Comparison of ENCODE assay signal across 1 cellular context in genomic region chr7:65872776-65873581, GRCh38.
TF ChIP-seq lines count a peak whose summit lies in the region.

VKORC1L1 (plus strand) TSS chr7:65873074; CDS start chr7:65873372, 298 bp downstream.

TF ChIP-seq in HepG2, 621 proteins besides CTCF, POLR2A, EP300 and RAD21 (continued from another document and continues in another):
- TF ChIP-seq ZNF407 (CRISPR knock-in tag; IDR thresholded peaks at IDR 0.05; ENCODE audit: not compliant biosample characterization) (no peak), PAWR (CRISPR knock-in tag; IDR thresholded peaks at IDR 0.05; ENCODE audit: borderline replicate concordance) (no peak), MED8 (CRISPR knock-in tag; IDR thresholded peaks at IDR 0.05; ENCODE audit: insufficient replicate concordance) (no peak), HES4 (CRISPR knock-in tag; IDR thresholded peaks at IDR 0.05; ENCODE audit: borderline replicate concordance) (0 out of 2 replicates have a peak, but pooled peaks have one; percentile 42), ZBTB2 (CRISPR knock-in tag; IDR thresholded peaks at IDR 0.05; ENCODE audit: low read depth) (peak; percentile 55; the same call in 1 of the 2 replicates), ZNF747 (CRISPR knock-in tag; IDR thresholded peaks at IDR 0.05; ENCODE audit: borderline replicate concordance) (no peak), SIN3B (IDR thresholded peaks at IDR 0.05; ENCODE audit: low read length) (no peak), TGIF2 (CRISPR knock-in tag; IDR thresholded peaks at IDR 0.05) (no peak), ZNF12 (CRISPR knock-in tag; IDR thresholded peaks at IDR 0.05) (no peak), ZNF260 (CRISPR knock-in tag; IDR thresholded peaks at IDR 0.05; ENCODE audit: borderline replicate concordance, low read depth) (no peak), TAF1 (CRISPR knock-in tag; IDR thresholded peaks at IDR 0.05) (peak; percentile 44; the same call in 1 of the 2 replicates), ARID4A (CRISPR knock-in tag; IDR thresholded peaks at IDR 0.05; ENCODE audit: borderline replicate concordance) (peak; percentile 69; the same call in 1 of the 2 replicates), MXD1 (CRISPR knock-in tag; IDR thresholded peaks at IDR 0.05) (no peak; the same call in 1 of the 2 replicates), ZNF589 (CRISPR knock-in tag; conservative IDR thresholded peaks at IDR 0.05) (no peak), KMT2A (CRISPR knock-in tag; IDR thresholded peaks at IDR 0.05) (0 out of 2 replicates have a peak, but pooled peaks have one; percentile 30), TAF15 (IDR thresholded peaks at IDR 0.05; ENCODE audit: low read depth, low read length, poor library complexity, severe bottlenecking) (no peak), MED13 (CRISPR knock-in tag; IDR thresholded peaks at IDR 0.05) (0 out of 2 replicates have a peak, but pooled peaks have one; percentile 41), ZNF205 (CRISPR knock-in tag; IDR thresholded peaks at IDR 0.05) (no peak), POLR2AphosphoS2 (IDR thresholded peaks at IDR 0.05; ENCODE audit: low read depth, low read length) (no peak), TCF7L2 (IDR thresholded peaks at IDR 0.05; ENCODE audit: low read depth, low read length) (no peak), FOXM1 (CRISPR knock-in tag; IDR thresholded peaks at IDR 0.05) (no peak), FIP1L1 (IDR thresholded peaks at IDR 0.05; ENCODE audit: borderline replicate concordance, insufficient read depth, low read depth, low read length) (no peak), ZFP90 (CRISPR knock-in tag; IDR thresholded peaks at IDR 0.05; ENCODE audit: borderline replicate concordance) (0 out of 2 replicates have a peak, but pooled peaks have one; percentile 23), ZNF572 (CRISPR knock-in tag; IDR thresholded peaks at IDR 0.05) (no peak), MAZ (IDR thresholded peaks at IDR 0.05; ENCODE audit: borderline replicate concordance, low read depth, low read length) (peak; percentile 48; the same call in 1 of the 2 replicates), MAZ (CRISPR knock-in tag; IDR thresholded peaks at IDR 0.05; ENCODE audit: low read depth) (peak; percentile 73), ZNF773 (CRISPR knock-in tag; IDR thresholded peaks at IDR 0.05; ENCODE audit: borderline replicate concordance) (no peak), POLR2AphosphoS5 (IDR thresholded peaks at IDR 0.05; ENCODE audit: low read depth, low read length) (no peak), ERF (CRISPR knock-in tag; IDR thresholded peaks at IDR 0.05) (no peak), SALL1 (CRISPR knock-in tag; IDR thresholded peaks at IDR 0.05) (peak; percentile 10; the same call in 1 of the 2 replicates), MATR3 (CRISPR knock-in tag; IDR thresholded peaks at IDR 0.05) (no peak), ZFY (CRISPR knock-in tag; IDR thresholded peaks at IDR 0.05) (peak; percentile 63), ELF1 (CRISPR knock-in tag; IDR thresholded peaks at IDR 0.05) (no peak), ZFAT (CRISPR knock-in tag; conservative IDR thresholded peaks at IDR 0.05) (no peak), PRDM4 (CRISPR knock-in tag; IDR thresholded peaks at IDR 0.05; ENCODE audit: borderline replicate concordance) (no peak), MAFG (CRISPR knock-in tag; IDR thresholded peaks at IDR 0.05) (no peak), ZNF792 (CRISPR knock-in tag; IDR thresholded peaks at IDR 0.05) (no peak), ZNF282 (IDR thresholded peaks at IDR 0.05; ENCODE audit: partially characterized antibody) (no peak)
- TF ChIP-seq, protein P1, sequence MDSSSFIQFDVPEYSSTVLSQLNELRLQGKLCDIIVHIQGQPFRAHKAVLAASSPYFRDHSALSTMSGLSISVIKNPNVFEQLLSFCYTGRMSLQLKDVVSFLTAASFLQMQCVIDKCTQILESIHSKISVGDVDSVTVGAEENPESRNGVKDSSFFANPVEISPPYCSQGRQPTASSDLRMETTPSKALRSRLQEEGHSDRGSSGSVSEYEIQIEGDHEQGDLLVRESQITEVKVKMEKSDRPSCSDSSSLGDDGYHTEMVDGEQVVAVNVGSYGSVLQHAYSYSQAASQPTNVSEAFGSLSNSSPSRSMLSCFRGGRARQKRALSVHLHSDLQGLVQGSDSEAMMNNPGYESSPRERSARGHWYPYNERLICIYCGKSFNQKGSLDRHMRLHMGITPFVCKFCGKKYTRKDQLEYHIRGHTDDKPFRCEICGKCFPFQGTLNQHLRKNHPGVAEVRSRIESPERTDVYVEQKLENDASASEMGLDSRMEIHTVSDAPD (CRISPR knock-in tag; IDR thresholded peaks at IDR 0.05), result no peak
- TF ChIP-seq, protein P2, sequence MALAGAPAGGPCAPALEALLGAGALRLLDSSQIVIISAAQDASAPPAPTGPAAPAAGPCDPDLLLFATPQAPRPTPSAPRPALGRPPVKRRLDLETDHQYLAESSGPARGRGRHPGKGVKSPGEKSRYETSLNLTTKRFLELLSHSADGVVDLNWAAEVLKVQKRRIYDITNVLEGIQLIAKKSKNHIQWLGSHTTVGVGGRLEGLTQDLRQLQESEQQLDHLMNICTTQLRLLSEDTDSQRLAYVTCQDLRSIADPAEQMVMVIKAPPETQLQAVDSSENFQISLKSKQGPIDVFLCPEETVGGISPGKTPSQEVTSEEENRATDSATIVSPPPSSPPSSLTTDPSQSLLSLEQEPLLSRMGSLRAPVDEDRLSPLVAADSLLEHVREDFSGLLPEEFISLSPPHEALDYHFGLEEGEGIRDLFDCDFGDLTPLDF (CRISPR knock-in tag; IDR thresholded peaks at IDR 0.05), result no peak
